In genomic region chr12:124525455-124525854, GRCh38 we compare ENCODE assay signal across 1 cellular context.
TF ChIP-seq lines count a peak whose summit lies in the region.

No MANE protein-coding gene starts in this region.

TF ChIP-seq in H1, 55 proteins besides CTCF, POLR2A, EP300 and RAD21 (continued from another document):
- no peak for TF ChIP-seq EGR1 (IDR thresholded peaks at IDR 0.05; ENCODE audit: borderline replicate concordance, low read depth, low read length)
- no peak for TF ChIP-seq KDM5A (IDR thresholded peaks at IDR 0.05; ENCODE audit: low read length)
- no peak for TF ChIP-seq CREB1 (IDR thresholded peaks at IDR 0.05)
- TF ChIP-seq FOSL1 (IDR thresholded peaks at IDR 0.05; ENCODE audit: insufficient read depth, low read depth, low read length) = no peak
- no peak for TF ChIP-seq RNF2 (IDR thresholded peaks at IDR 0.05; ENCODE audit: borderline replicate concordance, low read depth, low read length, missing control alignments, poor library complexity, severe bottlenecking)
- no peak for TF ChIP-seq SIN3A (conservative IDR thresholded peaks at IDR 0.05 in 1 of 2, IDR thresholded peaks at IDR 0.05 in 1 of 2; ENCODE audit: low read depth in 1 of 2, low read length in 2 of 2)
- no peak for TF ChIP-seq POU5F1 (IDR thresholded peaks at IDR 0.05; ENCODE audit: low read depth, low read length)
- TF ChIP-seq RXRA (IDR thresholded peaks at IDR 0.05; ENCODE audit: insufficient read depth, low read depth, low read length) = no peak
- no peak for TF ChIP-seq NANOG (IDR thresholded peaks at IDR 0.05; ENCODE audit: insufficient read depth, low read depth, low read length, poor library complexity, severe bottlenecking)
- no peak for TF ChIP-seq CTBP2 (IDR thresholded peaks at IDR 0.05; ENCODE audit: borderline replicate concordance, insufficient read depth, insufficient read length, low read length)
- TF ChIP-seq USF2 (IDR thresholded peaks at IDR 0.05; ENCODE audit: low read length) = no peak
- TF ChIP-seq MAFK (IDR thresholded peaks at IDR 0.05; ENCODE audit: low read depth, low read length) = no peak
